13 cellular contexts compared by ENCODE assay signal in genomic region chr11:19821412-19821875, GRCh38.
DNase-seq lines count a peak whose midpoint lies in the region; ATAC-seq and TF ChIP-seq lines count a peak whose summit lies in the region.
"Had no signal": no experiment of that assay in that cellular context is flagged by ENCODE, and none has a peak within 500 bp of the region (broad histone marks: within the 10 kb centered on the region; RNA-seq: fewer than 3 reads in every experiment).

No MANE protein-coding gene starts in this region.

- H3K27me3 Mint-ChIP-seq in WTC11 (ENCODE audit: low read depth) (no peaks in the 10 kb centered on the region), progenitor cell of endocrine pancreas (no peaks in the 10 kb centered on the region)

- DNase-seq in HuH-7 (ENCODE audit: low spot score) (peak; percentile 44), WTC11 (ENCODE audit: low spot score) (no peak), left lobe of liver (ENCODE audit: low spot score) (peak; percentile 74), progenitor cell of endocrine pancreas (ENCODE audit: low spot score, unreplicated experiment) (no peak), superior temporal gyrus (ENCODE audit: extremely low spot score) (no peak), KG1 (lab: John Stamatoyannopoulos, UW) (no peak)
- DNase-seq: CD4-positive, CD25-positive, alpha-beta regulatory T cell; H7; NCI-H1436; SHP77 had no signal

- peaks cover 15% of the 10 kb centered on the region for H3K36me3 Mint-ChIP-seq in WTC11
- no peaks in the 10 kb centered on the region for H3K36me3 Mint-ChIP-seq in progenitor cell of endocrine pancreas (ENCODE audit: insufficient read depth)
- H3K36me3 Mint-ChIP-seq: CD4-positive, CD25-positive, alpha-beta regulatory T cell had no signal

- no peak for TF ChIP-seq CTCF in WTC11 (IDR thresholded peaks at IDR 0.05)
- no peak for TF ChIP-seq CTCF in progenitor cell of endocrine pancreas (IDR thresholded peaks at IDR 0.05; ENCODE audit: unreplicated experiment)

- CTCF ChIA-PET in WTC11 (lab: Charles Lee): no interaction called here

- H3K27ac Mint-ChIP-seq in WTC11: 0 out of 2 replicates have a peak overlapping the region, but pooled peaks have one; percentile 46
- H3K27ac Mint-ChIP-seq in progenitor cell of endocrine pancreas: peak overlapping the region; percentile 82
- H3K27ac Mint-ChIP-seq: B cell; CD4-positive, CD25-positive, alpha-beta regulatory T cell had no signal

- ATAC-seq in WTC11: no peak
- ATAC-seq in left lobe of liver: peak; percentile 90
- no peak for ATAC-seq in HG03432 (IDR thresholded peaks at IDR 0.05; ENCODE audit: unreplicated experiment)
- ATAC-seq: SK-N-SH treated with all-trans-retinoic acid at 6 μM for 48 hours had no signal

- H3K9me3 Mint-ChIP-seq in WTC11 (no peaks in the 10 kb centered on the region), progenitor cell of endocrine pancreas (ENCODE audit: low read depth) (no peaks in the 10 kb centered on the region)
- H3K9me3 Mint-ChIP-seq: CD4-positive, CD25-positive, alpha-beta regulatory T cell had no signal

- H3K4me3 Mint-ChIP-seq in WTC11 (no peak overlapping the region), progenitor cell of endocrine pancreas (ENCODE audit: low read depth) (no peak overlapping the region)
- H3K4me3 Mint-ChIP-seq: B cell; CD4-positive, CD25-positive, alpha-beta regulatory T cell had no signal

- POLR2A ChIA-PET in WTC11 (lab: Charles Lee): no interaction called here

- H3K4me1 Mint-ChIP-seq in WTC11 (peaks cover 66% of the 10 kb centered on the region), progenitor cell of endocrine pancreas (ENCODE audit: low read depth) (peaks cover 44% of the 10 kb centered on the region)
- H3K4me1 Mint-ChIP-seq: B cell; CD4-positive, CD25-positive, alpha-beta regulatory T cell had no signal

TF ChIP-seq in WTC11, 78 proteins besides CTCF, POLR2A, EP300 and RAD21:
- TF ChIP-seq, protein P1, sequence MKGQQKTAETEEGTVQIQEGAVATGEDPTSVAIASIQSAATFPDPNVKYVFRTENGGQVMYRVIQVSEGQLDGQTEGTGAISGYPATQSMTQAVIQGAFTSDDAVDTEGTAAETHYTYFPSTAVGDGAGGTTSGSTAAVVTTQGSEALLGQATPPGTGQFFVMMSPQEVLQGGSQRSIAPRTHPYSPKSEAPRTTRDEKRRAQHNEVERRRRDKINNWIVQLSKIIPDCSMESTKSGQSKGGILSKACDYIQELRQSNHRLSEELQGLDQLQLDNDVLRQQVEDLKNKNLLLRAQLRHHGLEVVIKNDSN (CRISPR knock-in tag; IDR thresholded peaks at IDR 0.05): no peak
- TF ChIP-seq, protein P2, sequence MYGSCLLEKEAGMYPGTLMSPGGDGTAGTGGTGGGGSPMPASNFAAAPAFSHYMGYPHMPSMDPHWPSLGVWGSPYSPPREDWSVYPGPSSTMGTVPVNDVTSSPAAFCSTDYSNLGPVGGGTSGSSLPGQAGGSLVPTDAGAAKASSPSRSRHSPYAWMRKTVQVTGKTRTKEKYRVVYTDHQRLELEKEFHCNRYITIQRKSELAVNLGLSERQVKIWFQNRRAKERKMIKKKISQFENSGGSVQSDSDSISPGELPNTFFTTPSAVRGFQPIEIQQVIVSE (CRISPR knock-in tag; IDR thresholded peaks at IDR 0.05; ENCODE audit: borderline replicate concordance): no peak
- TF ChIP-seq NFYB (CRISPR knock-in tag; conservative IDR thresholded peaks at IDR 0.05; ENCODE audit: low read depth): no peak
- TF ChIP-seq E2F1 (CRISPR knock-in tag; IDR thresholded peaks at IDR 0.05): no peak
- no peak for TF ChIP-seq NR1H2 (CRISPR knock-in tag; IDR thresholded peaks at IDR 0.05)
- TF ChIP-seq, protein P3, sequence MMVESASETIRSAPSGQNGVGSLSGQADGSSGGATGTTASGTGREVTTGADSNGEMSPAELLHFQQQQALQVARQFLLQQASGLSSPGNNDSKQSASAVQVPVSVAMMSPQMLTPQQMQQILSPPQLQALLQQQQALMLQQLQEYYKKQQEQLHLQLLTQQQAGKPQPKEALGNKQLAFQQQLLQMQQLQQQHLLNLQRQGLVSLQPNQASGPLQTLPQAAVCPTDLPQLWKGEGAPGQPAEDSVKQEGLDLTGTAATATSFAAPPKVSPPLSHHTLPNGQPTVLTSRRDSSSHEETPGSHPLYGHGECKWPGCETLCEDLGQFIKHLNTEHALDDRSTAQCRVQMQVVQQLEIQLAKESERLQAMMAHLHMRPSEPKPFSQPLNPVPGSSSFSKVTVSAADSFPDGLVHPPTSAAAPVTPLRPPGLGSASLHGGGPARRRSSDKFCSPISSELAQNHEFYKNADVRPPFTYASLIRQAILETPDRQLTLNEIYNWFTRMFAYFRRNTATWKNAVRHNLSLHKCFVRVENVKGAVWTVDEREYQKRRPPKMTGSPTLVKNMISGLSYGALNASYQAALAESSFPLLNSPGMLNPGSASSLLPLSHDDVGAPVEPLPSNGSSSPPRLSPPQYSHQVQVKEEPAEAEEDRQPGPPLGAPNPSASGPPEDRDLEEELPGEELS (CRISPR knock-in tag; IDR thresholded peaks at IDR 0.05): no peak
- no peak for TF ChIP-seq GABPB1 (CRISPR knock-in tag; IDR thresholded peaks at IDR 0.05)
- TF ChIP-seq ZBTB21 (CRISPR knock-in tag; IDR thresholded peaks at IDR 0.05; ENCODE audit: borderline replicate concordance): no peak
- no peak for TF ChIP-seq ERG (CRISPR knock-in tag; IDR thresholded peaks at IDR 0.05)

Comparison
In these comparisons a context has a peak if more than half of its experiments do, and no peak if none do; other contexts are left out.
1. DNase-seq: peak in HuH-7 (single experiment) and left lobe of liver (single experiment); none in WTC11 (single experiment), progenitor cell of endocrine pancreas (single experiment), superior temporal gyrus (single experiment) and KG1 (single experiment).